8 cellular contexts compared by ENCODE assay signal in genomic region chr18:42959528-42959927, GRCh38.
"Had no signal": no experiment of that assay in that cellular context is flagged by ENCODE, and none has a peak within 500 bp of the region (broad histone marks: within the 10 kb centered on the region; RNA-seq: fewer than 3 reads in every experiment).

No MANE protein-coding gene starts in this region.

- H3K27ac Mint-ChIP-seq: IgD-negative memory B cell had no signal

- H3K27ac ChIP-seq: HL-60 had no signal

- H3K4me3 Mint-ChIP-seq: IgD-negative memory B cell had no signal

- H3K4me1 Mint-ChIP-seq: IgD-negative memory B cell had no signal

- H3K27me3 Mint-ChIP-seq: IgD-negative memory B cell had no signal

- H3K4me3 ChIP-seq: K562 had no signal

- DNase-seq: IMR-90, KBM-7, KG1 had no signal

- ATAC-seq: HepG2, K562 had no signal

- H3K36me3 Mint-ChIP-seq: IgD-negative memory B cell had no signal

- FAIRE-seq: HepG2, HTR-8/SVneo, K562 had no signal
